26 cellular contexts compared by ENCODE assay signal in the genomic region with DNA sequence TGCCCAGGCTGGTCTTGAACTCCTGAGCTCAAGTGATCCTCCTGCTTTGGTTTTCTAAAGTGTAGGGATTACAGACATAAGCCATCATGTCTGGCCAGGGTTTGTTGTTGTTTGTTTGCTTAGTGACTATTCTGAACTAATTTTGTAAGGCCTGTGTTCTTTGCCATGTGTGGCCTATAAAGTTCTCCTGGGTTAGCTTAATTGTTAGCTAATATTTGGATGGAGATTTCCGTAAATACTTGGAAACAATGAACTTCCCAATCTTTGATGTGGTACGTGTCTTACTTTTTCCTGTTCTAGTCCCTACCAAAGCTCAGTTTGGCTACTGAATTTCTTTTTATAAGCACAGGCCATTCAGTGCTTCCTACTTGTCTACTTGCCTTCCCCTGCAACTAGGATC. TPM values are rescaled to one million over a fixed set of nuclear protein-coding genes. Genes with fewer than 3 reads are reported as not detected.
"Had no signal": no experiment of that assay in that cellular context is flagged by ENCODE, and none has a peak within 500 bp of the region (broad histone marks: within the 10 kb centered on the region; RNA-seq: fewer than 3 reads in every experiment).

No MANE protein-coding gene starts in this region.

- H3K4me3 Mint-ChIP-seq: natural killer cell treated with Interleukin-12 subunit alpha and Interleukin-12 subunit beta and Interleukin-15 and Interleukin-18, amount 100 ng/mL, for 72 hours; type B pancreatic cell had no signal

- H3K27me3 Mint-ChIP-seq: natural killer cell treated with Interleukin-12 subunit alpha and Interleukin-12 subunit beta and Interleukin-15 and Interleukin-18, amount 100 ng/mL, for 72 hours; progenitor cell of endocrine pancreas; type B pancreatic cell had no signal

- H3K9me3 Mint-ChIP-seq: natural killer cell treated with Interleukin-12 subunit alpha and Interleukin-12 subunit beta and Interleukin-15 and Interleukin-18, amount 100 ng/mL, for 72 hours; type B pancreatic cell had no signal

- H3K27ac ChIP-seq: coronary artery, pancreas, suprapubic skin, thyroid gland had no signal

- H3K4me3 ChIP-seq: coronary artery, dorsolateral prefrontal cortex, heart left ventricle, left lung, lung, mucosa of descending colon, pancreas, suprapubic skin, thyroid gland had no signal

- ATAC-seq: esophagus mucosa; left lung; mucosa of descending colon; natural killer cell treated with Interleukin-12 subunit alpha and Interleukin-12 subunit beta and Interleukin-15 and Interleukin-18, amount 100 ng/mL, for 72 hours; pancreas; right cardiac atrium; stimulated activated naive CD8-positive, alpha-beta T cell treated with anti-CD3 and anti-CD28 coated beads, Interleukin-15, Interleukin-2, amounts not matched to agents 100 U/mL and 50 U/mL, for 24 hours had no signal

- DNase-seq: dorsolateral prefrontal cortex; effector CD8-positive, alpha-beta T cell; heart left ventricle; hypothalamus; kidney glomerular epithelial cell; left lung; mesendoderm; mucosa of descending colon; occipital lobe; pancreas; right cardiac atrium; small intestine; stimulated activated CD4-positive, alpha-beta T cell treated with anti-CD3 and anti-CD28 coated beads, Interleukin-12 subunit alpha, Interleukin-12 subunit beta, amount 100 ng/mL, for 4 hours; stimulated activated naive CD8-positive, alpha-beta T cell treated with anti-CD3 and anti-CD28 coated beads, Interleukin-15, Interleukin-2, amounts not matched to agents 100 U/mL and 50 U/mL, for 24 hours; thyroid gland had no signal

- H3K27ac Mint-ChIP-seq: type B pancreatic cell had no signal

RNA-seq across cellular contexts. Expression of a gene that starts 32.3 kb away (rescaled TPM):
- total RNA-seq: chondrocyte; esophagus mucosa; fibroblast of lung; frontal cortex; glomerular endothelial cell; heart left ventricle; left lung; lung; mucosa of descending colon; natural killer cell treated with Interleukin-12 subunit alpha and Interleukin-12 subunit beta and Interleukin-15 and Interleukin-18, amount 100 ng/mL, for 72 hours; occipital lobe; pancreas; progenitor cell of endocrine pancreas; right cardiac atrium; suprapubic skin; thyroid gland had no signal
- polyA plus RNA-seq: fibroblast of lung, heart left ventricle, lung, pancreas, right cardiac atrium, small intestine had no signal

RNA-seq across cellular contexts. Expression of a gene that starts 48.7 kb away (rescaled TPM):
- total RNA-seq: chondrocyte, fibroblast of lung, occipital lobe, progenitor cell of endocrine pancreas had no signal
- polyA plus RNA-seq: fibroblast of lung had no signal
